Comparison of ENCODE assay signal across 28 cellular contexts in genomic region chr5:14239951-14240350, GRCh38.
DNase-seq lines count a peak whose midpoint lies in the region; ATAC-seq and TF ChIP-seq lines count a peak whose summit lies in the region.
"Had no signal": no experiment of that assay in that cellular context is flagged by ENCODE, and none has a peak within 500 bp of the region (broad histone marks: within the 10 kb centered on the region; RNA-seq: fewer than 3 reads in every experiment).

No MANE protein-coding gene starts in this region.

- peak overlapping the region; percentile 46 for H3K4me2 ChIP-seq in skeletal muscle satellite cell (ENCODE audit: low read length)

- H3K9me3 ChIP-seq in RWPE2 (ENCODE audit: severe bottlenecking) (no peaks in the 10 kb centered on the region), skeletal muscle satellite cell (replicated peaks; ENCODE audit: low read length) (no peaks in the 10 kb centered on the region)
- H3K9me3 ChIP-seq: adrenal gland, Caco-2, colonic mucosa, thyroid gland had no signal

- H3K4me1 ChIP-seq in RWPE2 (ENCODE audit: insufficient read depth, poor library complexity, severe bottlenecking) (peaks cover 33% of the 10 kb centered on the region), skeletal muscle satellite cell (ENCODE audit: control insufficient read depth, insufficient read depth, low read length) (peaks cover 77% of the 10 kb centered on the region)
- H3K4me1 ChIP-seq: Caco-2, colonic mucosa had no signal

- ATAC-seq in RWPE2 (ENCODE audit: low read depth), result peak; percentile 12; the same call in 1 of the 3 replicates
- ATAC-seq: activated T-cell treated with anti-CD3 and anti-CD28 coated beads, Interleukin-2, amount 50 U/mL, for 72 hours; left lobe of liver; stimulated activated naive CD8-positive, alpha-beta T cell treated with anti-CD3 and anti-CD28 coated beads, Interleukin-15, amount 100 ng/mL, for 72 hours had no signal

- TF ChIP-seq CTCF in RWPE2 (IDR thresholded peaks at IDR 0.05; ENCODE audit: poor library complexity, severe bottlenecking) (no peak), fibroblast of villous mesenchyme (IDR thresholded peaks at IDR 0.05; ENCODE audit: insufficient read depth, low read depth, low read length) (no peak)

- H3K36me3 ChIP-seq in RWPE2 (ENCODE audit: low read depth), result peaks cover 4% of the 10 kb centered on the region; the same call in 1 of the 2 replicates
- H3K36me3 ChIP-seq in skeletal muscle satellite cell (ENCODE audit: insufficient read depth, low read length), result peaks cover 5% of the 10 kb centered on the region
- H3K36me3 ChIP-seq: adrenal gland, colonic mucosa, thyroid gland, WERI-Rb-1 had no signal

- H3K4me3 ChIP-seq in RWPE2 (ENCODE audit: severe bottlenecking), result no peak overlapping the region
- H3K4me3 ChIP-seq in fibroblast of villous mesenchyme (ENCODE audit: low read depth, low read length), result no peak overlapping the region
- H3K4me3 ChIP-seq in skeletal muscle satellite cell (ENCODE audit: low read length), result no peak overlapping the region
- H3K4me3 ChIP-seq: adrenal gland, colonic mucosa, skin epidermis, thyroid gland had no signal

- H3K27me3 ChIP-seq in RWPE2 (ENCODE audit: insufficient read depth, poor library complexity, severe bottlenecking) (no peaks in the 10 kb centered on the region), skeletal muscle satellite cell (ENCODE audit: control insufficient read depth, insufficient read depth, low read length) (no peaks in the 10 kb centered on the region)
- H3K27me3 ChIP-seq: adrenal gland, colonic mucosa, thyroid gland had no signal

- peak overlapping the region; percentile 25 for H3K27ac ChIP-seq in RWPE2 (ENCODE audit: poor library complexity, severe bottlenecking)
- H3K27ac ChIP-seq: adrenal gland, colonic mucosa, thyroid gland, WERI-Rb-1 had no signal

- peak overlapping the region; percentile 33 for H3K9ac ChIP-seq in skeletal muscle satellite cell (ENCODE audit: low read depth, low read length)

- DNase-seq in EH (ENCODE audit: low read depth), result peak; percentile 60
- no peak for DNase-seq in RWPE2 (ENCODE audit: low spot score)
- DNase-seq in fibroblast of villous mesenchyme (ENCODE audit: low read depth), result peak; percentile 44
- DNase-seq in NCI-H2196 treated with DMSO at 0.1 percent for 48 hours (lab: John Stamatoyannopoulos, UW; ENCODE audit: unreplicated experiment), result no peak
- no peak for DNase-seq in DMS79 treated with DMSO at 0.1 percent for 48 hours (lab: John Stamatoyannopoulos, UW)
- DNase-seq in CD1c-positive myeloid dendritic cell (ENCODE audit: extremely low spot score), result no peak
- DNase-seq: ACHN; activated CD4-positive, alpha-beta T cell treated with anti-CD3 and anti-CD28 coated beads, Interleukin-2, amount 10 ng/mL, durations not matched to agents 24 days and 14 days; activated naive CD4-positive, alpha-beta T cell; activated T-cell treated with anti-CD3 and anti-CD28 coated beads, Interleukin-2, amount 50 U/mL, for 72 hours; adrenal gland; Caco-2; colonic mucosa; DMS79; effector memory CD4-positive, alpha-beta T cell; erythroblast; foreskin melanocyte; immature natural killer cell; naive B cell; NCI-H1048; SHP77; stimulated activated naive CD8-positive, alpha-beta T cell treated with anti-CD3 and anti-CD28 coated beads, Interleukin-15, amount 100 ng/mL, for 72 hours; T1000; thyroid gland; WERI-Rb-1 had no signal

Comparison
In these comparisons a context has a peak if more than half of its experiments do, and no peak if none do; other contexts are left out.
1. DNase-seq: peak in EH (single experiment) and fibroblast of villous mesenchyme (single experiment); none in RWPE2 (single experiment), NCI-H2196 treated with DMSO at 0.1 percent for 48 hours (single experiment), DMS79 treated with DMSO at 0.1 percent for 48 hours (single experiment) and CD1c-positive myeloid dendritic cell (single experiment).